In genomic region chr2:56803596-56803995, GRCh38 we compare ENCODE assay signal across 5 cellular contexts.
"Had no signal": no experiment of that assay in that cellular context is flagged by ENCODE, and none has a peak within 500 bp of the region (broad histone marks: within the 10 kb centered on the region; RNA-seq: fewer than 3 reads in every experiment).

No MANE protein-coding gene starts in this region.

- ATAC-seq: HepG2, K562 had no signal

- DNase-seq: IMR-90, KBM-7 had no signal

- H3K36me3 Mint-ChIP-seq: IgD-negative memory B cell had no signal

- H3K27me3 Mint-ChIP-seq: IgD-negative memory B cell had no signal

- H3K4me3 Mint-ChIP-seq: IgD-negative memory B cell had no signal

- H3K4me1 Mint-ChIP-seq: IgD-negative memory B cell had no signal

- H3K27ac Mint-ChIP-seq: IgD-negative memory B cell had no signal
